In genomic region chr2:172096661-172097547, GRCh38 we compare ENCODE assay signal across 10 cellular contexts. TPM values are rescaled to one million over a fixed set of nuclear protein-coding genes. Genes with fewer than 3 reads are reported as not detected.
DNase-seq lines count a peak whose midpoint lies in the region; ATAC-seq and TF ChIP-seq lines count a peak whose summit lies in the region.
"Had no signal": no experiment of that assay in that cellular context is flagged by ENCODE, and none has a peak within 500 bp of the region (broad histone marks: within the 10 kb centered on the region; RNA-seq: fewer than 3 reads in every experiment).

No MANE protein-coding gene starts in this region.

- H3K4me1 Mint-ChIP-seq in T-helper 2 cell treated with Interferon-gamma antibody and Interleukin-4, amounts not matched to agents 5 μg/mL and 100 μg/mL, for 36 hours (ENCODE audit: low read depth) = peaks cover 27% of the 10 kb centered on the region

- peak overlapping the region; percentile 48 to 67 for H3K4me3 ChIP-seq in ascending aorta
- peak overlapping the region; percentile 15 to 42 for H3K4me3 ChIP-seq in vagina

- peaks cover 5% of the 10 kb centered on the region for H3K36me3 Mint-ChIP-seq in T-helper 2 cell treated with Interferon-gamma antibody and Interleukin-4, amounts not matched to agents 5 μg/mL and 100 μg/mL, for 36 hours (ENCODE audit: low read depth)

- H3K4me1 ChIP-seq in ascending aorta = peaks cover 31 to 56% of the 10 kb centered on the region in 2 donors
- H3K4me1 ChIP-seq in vagina = peaks cover 70% of the 10 kb centered on the region

- H3K4me3 Mint-ChIP-seq in T-helper 2 cell treated with Interferon-gamma antibody and Interleukin-4, amounts not matched to agents 5 μg/mL and 100 μg/mL, for 36 hours = peak overlapping the region; percentile 60

- TF ChIP-seq POLR2A in vagina (IDR thresholded peaks at IDR 0.05) = no peak

- no peak for TF ChIP-seq CTCF in ascending aorta (IDR thresholded peaks at IDR 0.05)
- TF ChIP-seq CTCF in vagina (IDR thresholded peaks at IDR 0.05) = no peak

- H3K27me3 Mint-ChIP-seq in T-helper 2 cell treated with Interferon-gamma antibody and Interleukin-4, amounts not matched to agents 5 μg/mL and 100 μg/mL, for 36 hours (ENCODE audit: low read depth) = peaks cover 81% of the 10 kb centered on the region

- H3K9me3 ChIP-seq in ascending aorta (no peaks in the 10 kb centered on the region), vagina (no peaks in the 10 kb centered on the region)
- H3K9me3 ChIP-seq: upper lobe of left lung had no signal

- intact Hi-C loops in ascending aorta (cut with DNase I) = loop anchor here (5.0 to 10.0 kb wide), 5 partner anchors 175 to 1172 kb away; partner anchors contain the start of genes DCAF17, DYNC1I2, GORASP2 and HAT1
- intact Hi-C loops in vagina (cut with DNase I) = no loop called here

- H3K27ac ChIP-seq in ascending aorta (peak overlapping the region in 1 of 2 donors; percentile 2), vagina (no peak overlapping the region), substantia nigra (ENCODE audit: low read depth, low read length, poor library complexity, severe bottlenecking) (no peak overlapping the region)
- H3K27ac ChIP-seq: upper lobe of left lung had no signal

- no peaks in the 10 kb centered on the region for H3K9me3 Mint-ChIP-seq in T-helper 2 cell treated with Interferon-gamma antibody and Interleukin-4, amounts not matched to agents 5 μg/mL and 100 μg/mL, for 36 hours

- H3K36me3 ChIP-seq in ascending aorta (no peaks in the 10 kb centered on the region), vagina (no peaks in the 10 kb centered on the region)
- H3K36me3 ChIP-seq: upper lobe of left lung had no signal

- no peak for DNase-seq in T-helper 2 cell treated with Interferon-gamma antibody and Interleukin-4, amounts not matched to agents 5 μg/mL and 100 μg/mL, for 36 hours (ENCODE audit: low spot score)
- DNase-seq in T-helper 2 cell (no peak), NCI-H1105 treated with DMSO at 0.1 percent for 48 hours (lab: John Stamatoyannopoulos, UW) (peak; percentile 80), ascending aorta (ENCODE audit: low spot score in 2 of 2) (no peak), islet precursor cell (peak; percentile 97), vagina (ENCODE audit: extremely low spot score in 2 of 2) (no peak), substantia nigra (lab: John Stamatoyannopoulos, UW) (no peak)

- H3K27me3 ChIP-seq in ascending aorta = peaks cover 78% of the 10 kb centered on the region
- H3K27me3 ChIP-seq in vagina = peaks cover 61% of the 10 kb centered on the region

- H3K27ac Mint-ChIP-seq in T-helper 2 cell treated with Interferon-gamma antibody and Interleukin-4, amounts not matched to agents 5 μg/mL and 100 μg/mL, for 36 hours = peak overlapping the region; percentile 73

- ATAC-seq in GM21381 (IDR thresholded peaks at IDR 0.05; ENCODE audit: unreplicated experiment) = no peak

RNA-seq across cellular contexts. Expression of gene DLX2, which starts 5.8 kb away (rescaled TPM):
- total RNA-seq in ascending aorta (not detected), vagina (not detected)
- total RNA-seq: aorta, upper lobe of left lung had no signal

RNA-seq across cellular contexts. Expression of gene DLX1, which starts 11.6 kb away (rescaled TPM):
- total RNA-seq in ascending aorta (not detected), vagina (not detected)
- total RNA-seq: upper lobe of left lung had no signal

Comparison
In these comparisons a context has a peak if more than half of its experiments do, and no peak if none do; other contexts are left out.
1. DNase-seq: peak in NCI-H1105 treated with DMSO at 0.1 percent for 48 hours (single experiment) and islet precursor cell (single experiment); none in T-helper 2 cell treated with Interferon-gamma antibody and Interleukin-4, amounts not matched to agents 5 μg/mL and 100 μg/mL, for 36 hours (single experiment), T-helper 2 cell (0 of 5), ascending aorta (0 of 2), vagina (0 of 2) and substantia nigra (0 of 49).